In genomic region chr5:116084231-116084630, GRCh38 we compare ENCODE assay signal across 8 cellular contexts. TPM values are rescaled to one million over a fixed set of nuclear protein-coding genes. Genes with fewer than 3 reads are reported as not detected.
DNase-seq lines count a peak whose midpoint lies in the region; ATAC-seq, FAIRE-seq and TF ChIP-seq lines count a peak whose summit lies in the region.

No MANE protein-coding gene starts in this region.

- no peak for DNase-seq in BE2C
- DNase-seq in Peyer's patch, result peak in 2 of 3 donors; percentile 34 to 51
- peak; percentile 33 for DNase-seq in mammary epithelial cell
- DNase-seq in kidney, result no peak
- DNase-seq in NCI-H226, result no peak

- H3K9me3 Mint-ChIP-seq in stimulated activated naive CD8-positive, alpha-beta T cell treated with anti-CD3 and anti-CD28 coated beads, Interleukin-15, Interleukin-2, amounts not matched to agents 100 ng/mL and 50 ng/mL, for 24 hours, result no peaks in the 10 kb centered on the region

- H3K9ac ChIP-seq in mammary epithelial cell (ENCODE audit: insufficient read depth, low read length), result peak overlapping the region; percentile 82
- peak overlapping the region; percentile 36 to 95 for H3K9ac ChIP-seq in kidney (ENCODE audit: low read length in 2 of 2)

- in situ Hi-C loops in mammary epithelial cell (cut with MboI; ENCODE audit: low sequenced_read_pairs in 2 of 2), result no loop called here

- no peaks in the 10 kb centered on the region for H4K20me1 ChIP-seq in mammary epithelial cell (ENCODE audit: insufficient read depth, low read length)

- intact Hi-C loops in mammary epithelial cell (cut with micrococcal nuclease), result loop anchor here (10.0 kb wide), 1 partner anchor 789 kb away; the partner anchor contains the start of gene CCDC112
- intact Hi-C loops in kidney (cut with DNase I), result no loop called here

- no peak for TF ChIP-seq POLR2A in Peyer's patch (IDR thresholded peaks at IDR 0.05)

- peaks cover 36% of the 10 kb centered on the region for H3K79me2 ChIP-seq in mammary epithelial cell (ENCODE audit: insufficient read depth, low read length)

- H3K4me1 ChIP-seq in BE2C (no peaks in the 10 kb centered on the region), Peyer's patch (peaks cover 0 to 8% (median 3%) of the 10 kb centered on the region in 4 donors), mammary epithelial cell (ENCODE audit: insufficient read depth, low read length) (peaks cover 8% of the 10 kb centered on the region), kidney (ENCODE audit: control insufficient read depth in 1 of 2, insufficient read depth in 1 of 2, low read depth in 1 of 2, low read length in 2 of 2) (peaks cover 0 to 10% of the 10 kb centered on the region in 2 donors)

- no peaks in the 10 kb centered on the region for H3K27me3 ChIP-seq in BE2C
- H3K27me3 ChIP-seq in Peyer's patch, result no peaks in the 10 kb centered on the region
- H3K27me3 ChIP-seq in mammary epithelial cell (ENCODE audit: insufficient read depth, low read length), result no peaks in the 10 kb centered on the region

- H2AFZ ChIP-seq in mammary epithelial cell (ENCODE audit: low read depth, low read length), result peak overlapping the region; percentile 86

- no peak for FAIRE-seq in kidney (lab: Jason Lieb, UNC)

- peak overlapping the region; percentile 90 for H3K4me3 Mint-ChIP-seq in stimulated activated naive CD8-positive, alpha-beta T cell treated with anti-CD3 and anti-CD28 coated beads, Interleukin-15, Interleukin-2, amounts not matched to agents 100 ng/mL and 50 ng/mL, for 24 hours

- ATAC-seq in GM18873 (IDR thresholded peaks at IDR 0.05; ENCODE audit: low FRiP score, unreplicated experiment) (peak; percentile 29), HG03135 (IDR thresholded peaks at IDR 0.05; ENCODE audit: unreplicated experiment) (peak; percentile 38)

- peak overlapping the region in 2 of 4 donors; percentile 92 to 93 for H3K27ac ChIP-seq in Peyer's patch
- peak overlapping the region; percentile 66 for H3K27ac ChIP-seq in mammary epithelial cell (ENCODE audit: insufficient read depth, low read depth, low read length)
- H3K27ac ChIP-seq in kidney (ENCODE audit: low read depth in 2 of 2, low read length in 2 of 2), result no peak overlapping the region

- TSS peak; percentile 45 for BruUV-seq in mammary epithelial cell (replicated peaks; lab: Mats Ljungman, UMichigan)

- H3K36me3 ChIP-seq in BE2C (no peaks in the 10 kb centered on the region), Peyer's patch (peaks cover 0 to 5% (median 0%) of the 10 kb centered on the region in 3 donors), mammary epithelial cell (ENCODE audit: insufficient read depth, low read length) (no peaks in the 10 kb centered on the region), kidney (ENCODE audit: control insufficient read depth in 1 of 2, insufficient read depth in 2 of 2, low read length in 2 of 2) (no peaks in the 10 kb centered on the region)

- TF ChIP-seq CTCF in BE2C (IDR thresholded peaks at IDR 0.05; ENCODE audit: low read depth, low read length) (no peak), Peyer's patch (IDR thresholded peaks at IDR 0.05) (no peak), mammary epithelial cell (conservative IDR thresholded peaks at IDR 0.05 in 1 of 2, IDR thresholded peaks at IDR 0.05 in 1 of 2; ENCODE audit: extremely low read depth in 1 of 2, insufficient read depth in 1 of 2, low read depth in 1 of 2, low read length in 2 of 2) (no peak), kidney (IDR thresholded peaks at IDR 0.05; ENCODE audit: borderline replicate concordance, extremely low read depth, insufficient read depth) (no peak)

- WGBS in mammary epithelial cell (ENCODE audit: low coverage, missing lambda C conversion rate), result 3% methylated on average over 10 of the region's 11 CpGs

- peak overlapping the region; percentile 91 for H3K4me2 ChIP-seq in mammary epithelial cell (ENCODE audit: insufficient read depth, low read depth, low read length)

- CTCF ChIA-PET in mammary epithelial cell (lab: Charles Lee; ENCODE audit: low non-redundant PET), result no interaction called here

- H3K27me3 Mint-ChIP-seq in stimulated activated naive CD8-positive, alpha-beta T cell treated with anti-CD3 and anti-CD28 coated beads, Interleukin-15, Interleukin-2, amounts not matched to agents 100 ng/mL and 50 ng/mL, for 24 hours, result no peaks in the 10 kb centered on the region

- dilution Hi-C loops in mammary epithelial cell (cut with HindIII; ENCODE audit: low sequenced_read_pairs), result no loop called here

- peaks cover 47% of the 10 kb centered on the region for H3K4me1 Mint-ChIP-seq in stimulated activated naive CD8-positive, alpha-beta T cell treated with anti-CD3 and anti-CD28 coated beads, Interleukin-15, Interleukin-2, amounts not matched to agents 100 ng/mL and 50 ng/mL, for 24 hours (ENCODE audit: low read depth)

- H3K4me3 ChIP-seq in BE2C (ENCODE audit: low read depth, low read length) (peak overlapping the region; percentile 74), Peyer's patch (peak overlapping the region; percentile 70 to 100 (median 88)), mammary epithelial cell (replicated peaks in 1 of 3; ENCODE audit: insufficient read depth in 1 of 3, low read depth in 2 of 3, low read length in 3 of 3) (peak overlapping the region; percentile 82 to 98 (median 86)), kidney (ENCODE audit: low read length in 2 of 2) (peak overlapping the region; percentile 80 to 92)

- peak overlapping the region; percentile 94 for H3K27ac Mint-ChIP-seq in stimulated activated naive CD8-positive, alpha-beta T cell treated with anti-CD3 and anti-CD28 coated beads, Interleukin-15, Interleukin-2, amounts not matched to agents 100 ng/mL and 50 ng/mL, for 24 hours

- no peaks in the 10 kb centered on the region for H3K9me3 ChIP-seq in BE2C
- no peaks in the 10 kb centered on the region for H3K9me3 ChIP-seq in Peyer's patch
- H3K9me3 ChIP-seq in mammary epithelial cell (replicated peaks; ENCODE audit: insufficient read depth, low read length), result no peaks in the 10 kb centered on the region
- H3K9me3 ChIP-seq in kidney (ENCODE audit: control insufficient read depth in 1 of 2, low read length in 2 of 2), result no peaks in the 10 kb centered on the region

- H3K36me3 Mint-ChIP-seq in stimulated activated naive CD8-positive, alpha-beta T cell treated with anti-CD3 and anti-CD28 coated beads, Interleukin-15, Interleukin-2, amounts not matched to agents 100 ng/mL and 50 ng/mL, for 24 hours (ENCODE audit: low read depth), result peaks cover 40% of the 10 kb centered on the region

RNA-seq across cellular contexts. Expression of gene COMMD10, which starts 0.6 kb away (rescaled TPM):
- 67.7 TPM for polyA plus RNA-seq in BE2C (2012; ENCODE audit: insufficient read depth, insufficient read length, low read depth)
- total RNA-seq in Peyer's patch, result 100 to 1,000 TPM in 1 of 4 donors, 10 to 100 TPM in 3; 14.2 to 113 (median 32.3) TPM
- total RNA-seq in mammary epithelial cell, result 10 to 100 TPM; 17.0 to 26.7 TPM
- 7.0 TPM for polyA plus RNA-seq in mammary epithelial cell
- polyA minus RNA-seq in mammary epithelial cell, result 7.6 TPM
- 41.1 TPM for total RNA-seq in kidney
- polyA plus RNA-seq in kidney (ENCODE audit: insufficient read depth, low read depth, low replicate concordance), result 37.6 TPM

RNA-seq across cellular contexts. Expression of gene ARL14EPL, which starts 52.0 kb away (rescaled TPM):
- not detected for polyA plus RNA-seq in BE2C (2012; ENCODE audit: insufficient read depth, insufficient read length, low read depth)
- total RNA-seq in Peyer's patch (not detected), mammary epithelial cell (not detected), kidney (not detected)
- polyA plus RNA-seq in mammary epithelial cell (not detected), kidney (ENCODE audit: insufficient read depth, low read depth, low replicate concordance) (not detected)
- not detected for polyA minus RNA-seq in mammary epithelial cell

Comparison
In these comparisons a context has a peak if more than half of its experiments do, and no peak if none do; other contexts are left out.
1. DNase-seq: peak in Peyer's patch (2 of 3) and mammary epithelial cell (single experiment); none in BE2C (single experiment), kidney (single experiment) and NCI-H226 (single experiment).
2. Peak in every context shown above with its lines, with median percentiles within 50 percentile points of each other: H3K4me3 ChIP-seq.